Comparison of ENCODE assay signal across 19 cellular contexts in genomic region chr1:69271569-69271968, GRCh38.
DNase-seq lines count a peak whose midpoint lies in the region; ATAC-seq, FAIRE-seq and TF ChIP-seq lines count a peak whose summit lies in the region.
"Had no signal": no experiment of that assay in that cellular context is flagged by ENCODE, and none has a peak within 500 bp of the region (broad histone marks: within the 10 kb centered on the region; RNA-seq: fewer than 3 reads in every experiment).

No MANE protein-coding gene starts in this region.

- peak; percentile 9 for DNase-seq in HT-29 (ENCODE audit: low spot score)
- peak in 2 of 4 donors; percentile 12 to 38 for DNase-seq in body of pancreas
- DNase-seq in left lobe of liver (ENCODE audit: low spot score): no peak
- peak in 1 of 6 donors; percentile 7 for DNase-seq in pancreas
- DNase-seq in left ventricle myocardium inferior: no peak
- no peak for DNase-seq in NCI-H1417 (lab: John Stamatoyannopoulos, UW)
- no peak for DNase-seq in GM03348 (ENCODE audit: low spot score)
- DNase-seq: C1 segment of cervical spinal cord; Caco-2; CD4-positive, alpha-beta memory T cell; DMS153; DMS79 treated with DMSO at 0.1 percent for 48 hours; GF-D8; GM23248; H7; HCEC 1CT had no signal

- H3K4me1 ChIP-seq in body of pancreas (peaks cover 39% of the 10 kb centered on the region), pancreas (peaks cover 0 to 23% (median 12%) of the 10 kb centered on the region in 3 donors), left ventricle myocardium inferior (no peaks in the 10 kb centered on the region)
- H3K4me1 ChIP-seq: Caco-2 had no signal

- H3K9me3 ChIP-seq in body of pancreas (no peaks in the 10 kb centered on the region), pancreas (no peaks in the 10 kb centered on the region), left ventricle myocardium inferior (replicated peaks) (no peaks in the 10 kb centered on the region)
- H3K9me3 ChIP-seq: Caco-2 had no signal

- H3K4me3 ChIP-seq in body of pancreas: no peak overlapping the region
- no peak overlapping the region for H3K4me3 ChIP-seq in pancreas
- H3K4me3 ChIP-seq in left ventricle myocardium inferior: no peak overlapping the region
- H3K4me3 ChIP-seq: GM23248 had no signal

- no peak for FAIRE-seq in pancreas (lab: Jason Lieb, UNC)
- FAIRE-seq: GM12892, GM19239, H1 had no signal

- intact Hi-C loops in body of pancreas (cut with DNase I): no loop called here
- intact Hi-C loops in pancreas (cut with DNase I): no loop called here
- intact Hi-C loops in left ventricle myocardium inferior (cut with micrococcal nuclease): no loop called here

- 9 to 10% methylated on average over 4 of the region's 4 CpGs for WGBS in body of pancreas, 2 donors
- 9 to 10% methylated on average over 4 of the region's 4 CpGs for WGBS in pancreas, 2 donors

- ATAC-seq in body of pancreas (peak; percentile 86), left lobe of liver (peak; percentile 71), pancreas (peak; percentile 77 to 86 (median 84))

- H3K27ac ChIP-seq in body of pancreas: peak overlapping the region in 2 of 4 donors; percentile 7 to 10
- no peak overlapping the region for H3K27ac ChIP-seq in pancreas
- no peak overlapping the region for H3K27ac ChIP-seq in left ventricle myocardium inferior (replicated peaks)
- H3K27ac ChIP-seq: GM23248 had no signal

- H3K36me3 ChIP-seq in body of pancreas (replicated peaks in 1 of 2; ENCODE audit: insufficient read depth in 1 of 2, low read depth in 2 of 2) (no peaks in the 10 kb centered on the region), pancreas (no peaks in the 10 kb centered on the region), left ventricle myocardium inferior (no peaks in the 10 kb centered on the region)

- TF ChIP-seq CTCF in body of pancreas (IDR thresholded peaks at IDR 0.05) (no peak), pancreas (IDR thresholded peaks at IDR 0.05) (no peak), left ventricle myocardium inferior (IDR thresholded peaks at IDR 0.05; ENCODE audit: borderline replicate concordance) (no peak)

- H3K27me3 ChIP-seq in body of pancreas (no peaks in the 10 kb centered on the region), pancreas (no peaks in the 10 kb centered on the region), left ventricle myocardium inferior (ENCODE audit: low read depth) (no peaks in the 10 kb centered on the region)

- TF ChIP-seq POLR2A in body of pancreas (IDR thresholded peaks at IDR 0.05): no peak
